Comparison of ENCODE assay signal across 23 cellular contexts in genomic region chr4:86344127-86344526, GRCh38. TPM values are rescaled to one million over a fixed set of nuclear protein-coding genes. Genes with fewer than 3 reads are reported as not detected.
A peak's percentile ranks its signal among the peaks of the same experiment; 100 is the strongest.
DNase-seq lines count a peak whose midpoint lies in the region; ATAC-seq, FAIRE-seq and TF ChIP-seq lines count a peak whose summit lies in the region.
"Had no signal": no experiment of that assay in that cellular context is flagged by ENCODE, and none has a peak within 500 bp of the region (broad histone marks: within the 10 kb centered on the region; RNA-seq: fewer than 3 reads in every experiment).

No MANE protein-coding gene starts in this region.

- H2AK5ac ChIP-seq in mesendoderm (ENCODE audit: low read length) = no peak overlapping the region

- H4K5ac ChIP-seq in mesendoderm (ENCODE audit: low read length) = no peak overlapping the region

- H2BK5ac ChIP-seq in mesendoderm (ENCODE audit: low read length) = no peak overlapping the region

- H4K8ac ChIP-seq in mesendoderm (ENCODE audit: low read depth, low read length) = no peak overlapping the region

- no peak for FAIRE-seq in urothelium cell line (lab: Jason Lieb, UNC)
- FAIRE-seq: A549, D721Med, GM12878, GM12892, GM18507 had no signal

- no peaks in the 10 kb centered on the region for H3K36me3 ChIP-seq in mesendoderm (ENCODE audit: control insufficient read depth, insufficient read depth, low read length)
- no peaks in the 10 kb centered on the region for H3K36me3 ChIP-seq in H7 (replicated peaks; ENCODE audit: control insufficient read depth, insufficient read depth, low read length)
- H3K36me3 ChIP-seq: BLaER1 treated with 17β-estradiol and CSF1 and Interleukin-3, amounts not matched to agents 10 nM and 100 nM had no signal

- H3K18ac ChIP-seq in mesendoderm (ENCODE audit: low read length) = peak overlapping the region; percentile 68

- POLR2A ChIA-PET in WTC11 (lab: Charles Lee) = no interaction called here

- CTCF ChIA-PET in WTC11 (lab: Charles Lee) = interaction anchor here (1.0 kb wide), 1 partner anchor 16 kb away, joined by 3 read pairs; the partner anchor contains the start of gene MAPK10

- H3K4me3 Mint-ChIP-seq in WTC11 = no peak overlapping the region
- H3K4me3 Mint-ChIP-seq: B cell; CD4-positive, alpha-beta T cell; CD8-positive, alpha-beta T cell had no signal

- H3K36me3 Mint-ChIP-seq in WTC11 = no peaks in the 10 kb centered on the region
- H3K36me3 Mint-ChIP-seq: CD8-positive, alpha-beta T cell had no signal

- no peak overlapping the region for H3K27ac ChIP-seq in mesendoderm (ENCODE audit: low read depth, low read length)
- H3K27ac ChIP-seq: 22Rv1; A549; BLaER1 treated with 17β-estradiol and CSF1 and Interleukin-3, amounts not matched to agents 10 nM and 100 nM; C4-2B had no signal

- H3K27me3 ChIP-seq in mesendoderm (ENCODE audit: insufficient read depth, low read length, poor library complexity) (no peaks in the 10 kb centered on the region), H7 (ENCODE audit: control insufficient read depth, insufficient read depth, low read length) (no peaks in the 10 kb centered on the region)
- H3K27me3 ChIP-seq: BLaER1 treated with 17β-estradiol and CSF1 and Interleukin-3, amounts not matched to agents 10 nM and 100 nM had no signal

- peaks cover 15% of the 10 kb centered on the region for H3K4me1 Mint-ChIP-seq in WTC11
- H3K4me1 Mint-ChIP-seq: B cell had no signal

- H3K79me2 ChIP-seq in mesendoderm (ENCODE audit: control insufficient read depth, insufficient read depth, low read length) = no peaks in the 10 kb centered on the region

- H3K4me3 ChIP-seq in mesendoderm (ENCODE audit: low read length) (no peak overlapping the region), H7 (ENCODE audit: insufficient read depth, low read depth, low read length) (no peak overlapping the region)
- H3K4me3 ChIP-seq: A549; BLaER1 treated with 17β-estradiol and CSF1 and Interleukin-3, amounts not matched to agents 10 nM and 100 nM; GM12878 had no signal

- H3K56ac ChIP-seq in mesendoderm (ENCODE audit: low read length) = peak overlapping the region; percentile 3

- H3K79me1 ChIP-seq in mesendoderm (ENCODE audit: low read length) = no peaks in the 10 kb centered on the region

- H2BK120ac ChIP-seq in mesendoderm (ENCODE audit: low read depth, low read length) = no peak overlapping the region

- H3K9me3 Mint-ChIP-seq in WTC11 = no peaks in the 10 kb centered on the region
- H3K9me3 Mint-ChIP-seq: CD4-positive, alpha-beta T cell; CD8-positive, alpha-beta T cell had no signal

- H3K23ac ChIP-seq in mesendoderm (ENCODE audit: low read length) = no peak overlapping the region

- no CpG with 5 or more reads among the region's 3 CpGs for WGBS in mesendoderm (ENCODE audit: extremely low coverage, insufficient coverage, low lambda C conversion rate)

- no peaks in the 10 kb centered on the region for H3K27me3 Mint-ChIP-seq in WTC11 (ENCODE audit: low read depth)
- H3K27me3 Mint-ChIP-seq: B cell; CD4-positive, alpha-beta T cell had no signal

- no peak overlapping the region for H3K9ac ChIP-seq in mesendoderm (ENCODE audit: low read length)
- H3K9ac ChIP-seq: BLaER1 treated with 17β-estradiol and CSF1 and Interleukin-3, amounts not matched to agents 10 nM and 100 nM had no signal

- ATAC-seq in WTC11 = peak; percentile 26; the same call in 1 of the 2 replicates
- ATAC-seq: A549; CD8-positive, alpha-beta T cell; GM12878 had no signal

- H3K4me1 ChIP-seq in mesendoderm (ENCODE audit: control insufficient read depth, low read depth, low read length) = no peaks in the 10 kb centered on the region
- H3K4me1 ChIP-seq: BLaER1 treated with 17β-estradiol and CSF1 and Interleukin-3, amounts not matched to agents 10 nM and 100 nM; Caco-2 had no signal

- DNase-seq in ELF-1 (ENCODE audit: low read depth, low spot score) (peak; percentile 10), WTC11 (ENCODE audit: low spot score) (no peak), mesendoderm (no peak), urothelium cell line (ENCODE audit: low spot score) (no peak), cortex of kidney (lab: John Stamatoyannopoulos, UW) (no peak), H7 (no peak)
- DNase-seq: AML-193; Caco-2; Calu3; CD4-positive, alpha-beta T cell; CD8-positive, alpha-beta T cell; DMS79 treated with DMSO at 0.1 percent for 48 hours; GDM1 had no signal

- H3K4me2 ChIP-seq in mesendoderm (ENCODE audit: low read length) = no peak overlapping the region
- H3K4me2 ChIP-seq: A549; BLaER1 treated with 17β-estradiol and CSF1 and Interleukin-3, amounts not matched to agents 10 nM and 100 nM had no signal

- no peak for TF ChIP-seq CTCF in WTC11 (IDR thresholded peaks at IDR 0.05)

- no peak overlapping the region for H2BK15ac ChIP-seq in mesendoderm (replicated peaks; ENCODE audit: low read depth)

- H3K27ac Mint-ChIP-seq in WTC11 = no peak overlapping the region
- H3K27ac Mint-ChIP-seq: B cell; CD4-positive, alpha-beta T cell; CD8-positive, alpha-beta T cell had no signal

- H3K4ac ChIP-seq in mesendoderm (ENCODE audit: low read depth, low read length) = no peak overlapping the region

TF ChIP-seq in WTC11, 78 proteins besides CTCF, POLR2A, EP300 and RAD21:
- TF ChIP-seq ZNF219 (CRISPR knock-in tag; IDR thresholded peaks at IDR 0.05; ENCODE audit: borderline replicate concordance) = no peak
- TF ChIP-seq GABPB1 (CRISPR knock-in tag; IDR thresholded peaks at IDR 0.05) = no peak
- no peak for TF ChIP-seq SMAD3 (CRISPR knock-in tag; IDR thresholded peaks at IDR 0.05; ENCODE audit: borderline replicate concordance)
- TF ChIP-seq NFE2L1 (CRISPR knock-in tag; IDR thresholded peaks at IDR 0.05) = no peak
- TF ChIP-seq TEAD1 (CRISPR knock-in tag; IDR thresholded peaks at IDR 0.05) = no peak
- peak; percentile 91 for TF ChIP-seq ZNF121 (CRISPR knock-in tag; IDR thresholded peaks at IDR 0.05)

RNA-seq across cellular contexts. Expression of gene MAPK10, which starts 15.7 kb away (rescaled TPM):
- 4.6 to 5.8 TPM (median 5.2 TPM) in 3 replicates for total RNA-seq in WTC11 (2021)
- polyA plus RNA-seq in mesendoderm (2013, experiment 1 of 2) = 2.9 TPM
- 3.5 TPM for polyA plus RNA-seq in mesendoderm (2013, experiment 2 of 2)
- total RNA-seq in H7 (2014; rRNA removed; shearing (Covaris generic)) = 11.6 and 13.7 TPM in 2 replicates
- total RNA-seq: A172; CD8-positive, alpha-beta T cell had no signal
